Comparison of ENCODE assay signal across 8 cellular contexts in the genomic region with DNA sequence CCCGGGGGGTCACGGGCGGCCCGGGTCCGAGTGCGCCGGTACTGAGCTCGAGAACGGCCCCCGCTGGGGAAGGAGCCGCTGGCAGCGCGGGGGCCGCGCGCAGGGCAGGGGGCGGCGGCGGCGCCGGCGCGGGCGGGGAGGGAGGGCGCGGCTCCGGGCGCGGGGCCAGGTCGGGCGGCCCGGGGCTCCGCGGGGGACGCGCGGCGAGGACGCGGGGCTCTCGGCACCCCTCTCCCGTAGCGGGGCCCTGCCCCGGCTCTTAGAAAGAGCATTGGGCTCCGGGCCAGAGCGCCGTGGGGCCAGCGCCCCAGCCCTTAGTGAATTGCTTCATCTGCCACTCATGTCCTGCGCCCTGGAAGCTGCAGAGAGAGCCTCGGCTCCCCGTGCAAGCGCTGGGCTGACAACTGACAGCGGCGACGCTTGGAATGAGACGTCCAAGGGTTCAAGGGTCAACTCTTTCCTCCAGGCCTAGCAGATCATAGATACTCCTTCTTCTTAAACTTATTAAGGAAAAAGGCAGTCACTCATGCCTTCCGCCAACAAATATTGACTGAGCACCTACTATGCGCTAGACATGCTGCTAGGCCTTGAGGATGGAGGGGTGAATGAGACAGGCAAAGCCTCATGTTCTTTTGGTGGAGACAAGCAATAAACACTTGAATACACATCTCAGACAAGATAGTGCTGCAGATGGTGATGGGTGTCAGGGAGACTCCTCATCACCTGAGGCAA.
A peak's percentile ranks its signal among the peaks of the same experiment; 100 is the strongest.
DNase-seq lines count a peak whose midpoint lies in the region; ATAC-seq and TF ChIP-seq lines count a peak whose summit lies in the region.

No MANE protein-coding gene starts in this region.

- H3K4me1 ChIP-seq in foreskin keratinocyte: no peaks in the 10 kb centered on the region

- DNase-seq in AG08395 (ENCODE audit: low spot score) (peak; percentile 74), H4 (ENCODE audit: low spot score) (peak; percentile 47), T1000 (lab: John Stamatoyannopoulos, UW) (peak; percentile 29), foreskin keratinocyte (no peak), natural killer cell (no peak), activated gamma-delta T cell treated with Interleukin-2 at 50 U/mL for 16 hours (no peak)

- no peaks in the 10 kb centered on the region for H3K9me3 Mint-ChIP-seq in natural killer cell

- TF ChIP-seq CTCF in foreskin keratinocyte (conservative IDR thresholded peaks at IDR 0.05) (no peak), natural killer cell (IDR thresholded peaks at IDR 0.05) (no peak)

- H3K27me3 ChIP-seq in foreskin keratinocyte: no peaks in the 10 kb centered on the region

- H3K27ac ChIP-seq in foreskin keratinocyte: no peak overlapping the region

- no peaks in the 10 kb centered on the region for H3K36me3 Mint-ChIP-seq in natural killer cell

- H3K27ac Mint-ChIP-seq in natural killer cell: no peak overlapping the region

- peaks cover 41 to 44% of the 10 kb centered on the region in 2 donors for H3K27me3 Mint-ChIP-seq in natural killer cell (ENCODE audit: low read depth in 2 of 2)

- intact Hi-C loops in natural killer cell (cut with micrococcal nuclease): no loop called here

- H3K4me1 Mint-ChIP-seq in natural killer cell: peaks cover 0 to 12% of the 10 kb centered on the region in 2 donors

- peak overlapping the region; percentile 40 for H3K4me3 Mint-ChIP-seq in natural killer cell

- ATAC-seq in foreskin keratinocyte (peak; percentile 29), natural killer cell (peak; percentile 24 to 51 (median 24)), HG03457 (IDR thresholded peaks at IDR 0.05; ENCODE audit: unreplicated experiment) (no peak), GM18909 (IDR thresholded peaks at IDR 0.05; ENCODE audit: poor library complexity, unreplicated experiment) (no peak)

Comparison
In these comparisons a context has a peak if more than half of its experiments do, and no peak if none do; other contexts are left out.
1. DNase-seq: peak in AG08395 (single experiment), H4 (single experiment) and T1000 (single experiment); none in foreskin keratinocyte (0 of 2), natural killer cell (single experiment) and activated gamma-delta T cell treated with Interleukin-2 at 50 U/mL for 16 hours (single experiment).
2. ATAC-seq: peak in foreskin keratinocyte (single experiment) and natural killer cell (3 of 3); none in HG03457 (single experiment) and GM18909 (single experiment).